In the genomic region with DNA sequence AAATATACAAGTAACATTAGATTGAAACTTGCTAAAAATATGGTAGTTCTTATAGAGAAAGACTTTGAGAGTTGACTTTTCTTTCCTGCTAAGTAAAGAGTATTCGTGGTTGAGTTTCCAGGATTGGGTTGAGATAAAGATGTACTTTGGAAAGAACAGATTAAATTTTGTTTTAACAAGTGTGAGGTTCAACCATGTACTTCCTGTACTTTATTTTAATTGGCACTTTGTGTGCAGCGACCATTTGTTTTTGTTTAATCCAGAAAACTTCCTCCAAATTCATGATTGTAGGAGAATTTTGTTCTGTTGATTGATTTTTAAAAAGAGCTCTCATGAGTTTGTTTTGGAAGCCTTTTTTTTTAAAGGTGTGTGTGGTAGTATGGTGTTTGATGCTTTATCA, we compare ENCODE assay signal across 14 cellular contexts. TPM values are rescaled to one million over a fixed set of nuclear protein-coding genes. Genes with fewer than 3 reads are reported as not detected.
A peak's percentile ranks its signal among the peaks of the same experiment; 100 is the strongest.
DNase-seq lines count a peak whose midpoint lies in the region; ATAC-seq, FAIRE-seq and TF ChIP-seq lines count a peak whose summit lies in the region.
"Had no signal": no experiment of that assay in that cellular context is flagged by ENCODE, and none has a peak within 500 bp of the region (broad histone marks: within the 10 kb centered on the region; RNA-seq: fewer than 3 reads in every experiment).

No MANE protein-coding gene starts in this region.

- H3K4me3 ChIP-seq in cardiac fibroblast (replicated peaks in 1 of 2; ENCODE audit: low read depth in 2 of 2, low read length in 2 of 2), result no peak overlapping the region
- H3K4me3 ChIP-seq: A549, K562 had no signal

- H3K27ac Mint-ChIP-seq in natural killer cell, result peak overlapping the region; percentile 35 to 60
- H3K27ac Mint-ChIP-seq in natural killer cell treated with Interleukin-12 subunit alpha and Interleukin-12 subunit beta and Interleukin-15 and Interleukin-18, amount 100 ng/mL, for 72 hours, result no peak overlapping the region

- peak overlapping the region; percentile 0 for H3K4me3 Mint-ChIP-seq in natural killer cell
- H3K4me3 Mint-ChIP-seq in natural killer cell treated with Interleukin-12 subunit alpha and Interleukin-12 subunit beta and Interleukin-15 and Interleukin-18, amount 100 ng/mL, for 72 hours, result no peak overlapping the region

- H3K27me3 Mint-ChIP-seq in natural killer cell (ENCODE audit: low read depth in 2 of 2), result no peaks in the 10 kb centered on the region
- H3K27me3 Mint-ChIP-seq in natural killer cell treated with Interleukin-12 subunit alpha and Interleukin-12 subunit beta and Interleukin-15 and Interleukin-18, amount 100 ng/mL, for 72 hours, result no peaks in the 10 kb centered on the region

- H3K36me3 Mint-ChIP-seq in natural killer cell, result no peaks in the 10 kb centered on the region
- no peaks in the 10 kb centered on the region for H3K36me3 Mint-ChIP-seq in natural killer cell treated with Interleukin-12 subunit alpha and Interleukin-12 subunit beta and Interleukin-15 and Interleukin-18, amount 100 ng/mL, for 72 hours

- H3K4me1 Mint-ChIP-seq in natural killer cell, result peaks cover 38 to 50% of the 10 kb centered on the region in 2 donors
- H3K4me1 Mint-ChIP-seq in natural killer cell treated with Interleukin-12 subunit alpha and Interleukin-12 subunit beta and Interleukin-15 and Interleukin-18, amount 100 ng/mL, for 72 hours (ENCODE audit: low read depth in 2 of 2), result peaks cover 22% of the 10 kb centered on the region in 2 donors

- DNase-seq in natural killer cell, result no peak
- DNase-seq in natural killer cell treated with Interleukin-12 subunit alpha and Interleukin-12 subunit beta and Interleukin-15 and Interleukin-18, amount 100 ng/mL, for 72 hours (ENCODE audit: low spot score), result no peak
- DNase-seq in cardiac fibroblast (ENCODE audit: low read depth in 2 of 2), result peak; percentile 4 to 27
- DNase-seq: COR-L47, DMS153, HCEC 1CT, NCI-H1092, NCI-H446 had no signal

- peak; percentile 33 for FAIRE-seq in islet of Langerhans (lab: Jason Lieb, UNC)
- FAIRE-seq: A549 had no signal

- no peak for ATAC-seq in natural killer cell
- no peak for ATAC-seq in natural killer cell treated with Interleukin-12 subunit alpha and Interleukin-12 subunit beta and Interleukin-15 and Interleukin-18, amount 100 ng/mL, for 72 hours
- no peak for ATAC-seq in HG02852 (IDR thresholded peaks at IDR 0.05; ENCODE audit: unreplicated experiment)
- ATAC-seq in GM21723 (IDR thresholded peaks at IDR 0.05; ENCODE audit: unreplicated experiment), result no peak
- ATAC-seq in HG02763 (IDR thresholded peaks at IDR 0.05; ENCODE audit: unreplicated experiment), result no peak
- ATAC-seq: A549, K562 had no signal

- intact Hi-C loops in natural killer cell (cut with micrococcal nuclease), result no loop called here

- TF ChIP-seq CTCF in natural killer cell (IDR thresholded peaks at IDR 0.05) (no peak), cardiac fibroblast (IDR thresholded peaks at IDR 0.05; ENCODE audit: low read depth, low read length) (no peak)

- H3K9me3 Mint-ChIP-seq in natural killer cell, result no peaks in the 10 kb centered on the region
- no peaks in the 10 kb centered on the region for H3K9me3 Mint-ChIP-seq in natural killer cell treated with Interleukin-12 subunit alpha and Interleukin-12 subunit beta and Interleukin-15 and Interleukin-18, amount 100 ng/mL, for 72 hours

RNA-seq across cellular contexts. Expression of gene PAN3, which starts 46.9 kb away (rescaled TPM):
- total RNA-seq in natural killer cell, result 10 to 100 TPM; 80.0 to 94.2 (median 91.7) TPM
- 10 to 100 TPM; 38.5 to 43.2 TPM for total RNA-seq in natural killer cell treated with Interleukin-12 subunit alpha and Interleukin-12 subunit beta and Interleukin-15 and Interleukin-18, amount 100 ng/mL, for 72 hours

Comparison
In these comparisons a context has a peak if more than half of its experiments do, and no peak if none do; other contexts are left out.
1. H3K27ac Mint-ChIP-seq: peak in natural killer cell (2 of 2); none in natural killer cell treated with Interleukin-12 subunit alpha and Interleukin-12 subunit beta and Interleukin-15 and Interleukin-18, amount 100 ng/mL, for 72 hours (0 of 2).
2. DNase-seq: peak in cardiac fibroblast (2 of 2); none in natural killer cell (single experiment) and natural killer cell treated with Interleukin-12 subunit alpha and Interleukin-12 subunit beta and Interleukin-15 and Interleukin-18, amount 100 ng/mL, for 72 hours (single experiment).